In genomic region chr21:43737158-43737950, GRCh38 we compare ENCODE assay signal across 26 cellular contexts. TPM values are rescaled to one million over a fixed set of nuclear protein-coding genes. Genes with fewer than 3 reads are reported as not detected.
A peak's percentile ranks its signal among the peaks of the same experiment; 100 is the strongest.
DNase-seq lines count a peak whose midpoint lies in the region; ATAC-seq, FAIRE-seq and TF ChIP-seq lines count a peak whose summit lies in the region.
"Had no signal": no experiment of that assay in that cellular context is flagged by ENCODE, and none has a peak within 500 bp of the region (broad histone marks: within the 10 kb centered on the region; RNA-seq: fewer than 3 reads in every experiment).

No MANE protein-coding gene starts in this region.

- peaks cover 16 to 43% (median 32%) of the 10 kb centered on the region in 4 donors for H3K4me1 ChIP-seq in liver (ENCODE audit: control insufficient read depth in 4 of 4, insufficient read depth in 4 of 4, low read length in 3 of 4)
- H3K4me1 ChIP-seq in subcutaneous abdominal adipose tissue (ENCODE audit: control insufficient read depth in 5 of 5, insufficient read depth in 5 of 5, low read length in 5 of 5) = peaks cover 0 to 66% (median 41%) of the 10 kb centered on the region in 5 donors
- peaks cover 0 to 43% (median 14%) of the 10 kb centered on the region in 3 donors for H3K4me1 ChIP-seq in gastroesophageal sphincter
- no peaks in the 10 kb centered on the region for H3K4me1 ChIP-seq in naive thymus-derived CD4-positive, alpha-beta T cell (ENCODE audit: control insufficient read depth in 2 of 2, insufficient read depth in 2 of 2, low read length in 2 of 2)

- H3K27ac ChIP-seq in liver (ENCODE audit: low read depth in 1 of 2, low read length in 2 of 2) (peak overlapping the region; percentile 49 to 54), subcutaneous abdominal adipose tissue (ENCODE audit: low read depth, low read length) (peak overlapping the region; percentile 37), gastroesophageal sphincter (no peak overlapping the region)
- no peak overlapping the region for H3K27ac ChIP-seq in naive thymus-derived CD4-positive, alpha-beta T cell (ENCODE audit: low read depth, low read length)
- H3K27ac ChIP-seq: prostate gland, upper lobe of right lung had no signal

- CTCF ChIA-PET in naive thymus-derived CD4-positive, alpha-beta T cell (lab: Charles Lee) = no interaction called here

- H3K9ac ChIP-seq in liver (ENCODE audit: low read depth in 1 of 2, low read length in 2 of 2) = no peak overlapping the region
- H3K9ac ChIP-seq in subcutaneous abdominal adipose tissue (ENCODE audit: low read length in 5 of 5) = peak overlapping the region in 1 of 5 donors; percentile 19

- 96% methylated on average over 35 of the region's 35 CpGs for WGBS in liver
- WGBS in gastroesophageal sphincter (ENCODE audit: low coverage in 1 of 2), 2 donors = 86% methylated on average over 10 of the region's 35 CpGs; no CpG with 5 or more reads in 1 of the 2 donors

- TF ChIP-seq POLR2A in gastroesophageal sphincter (IDR thresholded peaks at IDR 0.05) (no peak), GM12892 (IDR thresholded peaks at IDR 0.05; ENCODE audit: low read depth, low read length) (no peak)

- DNase-seq in astrocyte of the hippocampus (ENCODE audit: low read depth, low spot score) (peak; percentile 58), DMS 273 treated with DMSO at 0.1 percent for 48 hours (lab: John Stamatoyannopoulos, UW) (no peak), GM12892 (ENCODE audit: insufficient read length) (no peak)
- DNase-seq in naive thymus-derived CD4-positive, alpha-beta T cell = no peak
- DNase-seq: activated CD4-positive, alpha-beta memory T cell treated with anti-CD3 and anti-CD28 coated beads, Interleukin-2, amount 10 ng/mL, durations not matched to agents 7 days and 5 days; activated CD8-positive, alpha-beta memory T cell treated with anti-CD3 and anti-CD28 coated beads, Interleukin-2, amount 50 U/mL, for 4 hours; activated naive CD4-positive, alpha-beta T cell treated with Interleukin-2 at 50 U/mL for 16 hours; COR-L47; hippocampal formation; NCI-H1048; NCI-H1694 treated with DMSO at 0.1 percent for 48 hours; NCI-H2171; sigmoid colon; stimulated activated CD4-positive, alpha-beta T cell treated with anti-CD3 and anti-CD28 coated beads, Interleukin-4, amount 100 ng/mL, for 24 hours; T-helper 2 cell; upper lobe of right lung had no signal

- intact Hi-C loops in naive thymus-derived CD4-positive, alpha-beta T cell (cut with micrococcal nuclease) = no loop called here

- H3K27me3 ChIP-seq in liver (ENCODE audit: control insufficient read depth in 4 of 4, insufficient read depth in 4 of 4, low read length in 3 of 4) (no peaks in the 10 kb centered on the region), subcutaneous abdominal adipose tissue (ENCODE audit: control insufficient read depth in 5 of 5, insufficient read depth in 4 of 5, low read length in 5 of 5) (no peaks in the 10 kb centered on the region), gastroesophageal sphincter (no peaks in the 10 kb centered on the region)
- H3K27me3 ChIP-seq in naive thymus-derived CD4-positive, alpha-beta T cell (ENCODE audit: control insufficient read depth in 2 of 2, insufficient read depth in 2 of 2, low read length in 2 of 2) = no peaks in the 10 kb centered on the region
- H3K27me3 ChIP-seq: sigmoid colon, upper lobe of right lung had no signal

- H3K27me3 Mint-ChIP-seq in naive thymus-derived CD4-positive, alpha-beta T cell = no peaks in the 10 kb centered on the region
- H3K27me3 Mint-ChIP-seq: activated CD4-positive, alpha-beta memory T cell treated with anti-CD3 and anti-CD28 coated beads, Interleukin-2, amount 10 ng/mL, durations not matched to agents 7 days and 5 days; brain; memory B cell had no signal

- no peak overlapping the region for H3K4me3 Mint-ChIP-seq in naive thymus-derived CD4-positive, alpha-beta T cell
- H3K4me3 Mint-ChIP-seq: activated CD4-positive, alpha-beta memory T cell treated with anti-CD3 and anti-CD28 coated beads, Interleukin-2, amount 10 ng/mL, durations not matched to agents 7 days and 5 days; activated T-helper 1 cell treated with anti-CD3 and anti-CD28 coated beads, Interleukin-12 subunit alpha, Interleukin-12 subunit beta, Interleukin-2, Interleukin-4 antibody, amounts not matched to agents 30 ng/mL and 10 ng/mL and 1 ng/mL, durations not matched to agents 14 hours and 24 hours and 36 hours; IgD-negative memory B cell; memory B cell had no signal

- TF ChIP-seq CTCF in liver (IDR thresholded peaks at IDR 0.05; ENCODE audit: low read depth, low read length, missing input control) = no peak
- no peak for TF ChIP-seq CTCF in gastroesophageal sphincter (IDR thresholded peaks at IDR 0.05)

- H3K36me3 ChIP-seq in liver (ENCODE audit: control insufficient read depth in 4 of 4, insufficient read depth in 3 of 4, low read depth in 1 of 4, low read length in 3 of 4) = peaks cover 0 to 6% (median 0%) of the 10 kb centered on the region in 4 donors
- peaks cover 0 to 60% (median 25%) of the 10 kb centered on the region in 5 donors for H3K36me3 ChIP-seq in subcutaneous abdominal adipose tissue (ENCODE audit: control insufficient read depth in 5 of 5, insufficient read depth in 5 of 5, low read length in 5 of 5)
- H3K36me3 ChIP-seq in gastroesophageal sphincter = peaks cover 0 to 43% of the 10 kb centered on the region in 2 donors
- peaks cover 0 to 30% (median 3%) of the 10 kb centered on the region in 3 experiments for H3K36me3 ChIP-seq in naive thymus-derived CD4-positive, alpha-beta T cell (ENCODE audit: control insufficient read depth in 2 of 3, insufficient read depth in 3 of 3, low read length in 3 of 3)
- H3K36me3 ChIP-seq: prostate gland had no signal

- FAIRE-seq in GM12892 (lab: Jason Lieb, UNC) = no peak

- no peak for ATAC-seq in gastroesophageal sphincter
- no peak for ATAC-seq in naive thymus-derived CD4-positive, alpha-beta T cell
- ATAC-seq: HCT116, upper lobe of right lung had no signal

- H3K36me3 Mint-ChIP-seq in naive thymus-derived CD4-positive, alpha-beta T cell = peaks cover 0 to 9% (median 0%) of the 10 kb centered on the region in 5 donors
- H3K36me3 Mint-ChIP-seq: IgD-negative memory B cell had no signal

- no peak for TF ChIP-seq EP300 in Ishikawa (IDR thresholded peaks at IDR 0.05; ENCODE audit: borderline replicate concordance)
- TF ChIP-seq EP300 in gastroesophageal sphincter (IDR thresholded peaks at IDR 0.05) = no peak

- H3K27ac Mint-ChIP-seq in naive thymus-derived CD4-positive, alpha-beta T cell = no peak overlapping the region
- H3K27ac Mint-ChIP-seq: activated CD4-positive, alpha-beta memory T cell treated with anti-CD3 and anti-CD28 coated beads, Interleukin-2, amount 10 ng/mL, durations not matched to agents 7 days and 5 days; IgD-negative memory B cell; memory B cell had no signal

- peaks cover 5 to 31% (median 19%) of the 10 kb centered on the region in 7 donors for H3K4me1 Mint-ChIP-seq in naive thymus-derived CD4-positive, alpha-beta T cell

- H3K9me3 ChIP-seq in liver (ENCODE audit: control insufficient read depth in 4 of 4, low read length in 3 of 4) (no peaks in the 10 kb centered on the region), subcutaneous abdominal adipose tissue (ENCODE audit: control insufficient read depth in 5 of 5, low read length in 5 of 5) (no peaks in the 10 kb centered on the region), gastroesophageal sphincter (no peaks in the 10 kb centered on the region)
- no peaks in the 10 kb centered on the region for H3K9me3 ChIP-seq in naive thymus-derived CD4-positive, alpha-beta T cell (ENCODE audit: control insufficient read depth in 2 of 3, low read length in 3 of 3)
- H3K9me3 ChIP-seq: prostate gland, sigmoid colon, upper lobe of right lung had no signal

- H3K4me3 ChIP-seq in liver (ENCODE audit: low read depth in 1 of 3, low read length in 3 of 3) = no peak overlapping the region
- no peak overlapping the region for H3K4me3 ChIP-seq in subcutaneous abdominal adipose tissue (ENCODE audit: low read depth in 1 of 5, low read length in 5 of 5)
- no peak overlapping the region for H3K4me3 ChIP-seq in gastroesophageal sphincter
- no peak overlapping the region for H3K4me3 ChIP-seq in naive thymus-derived CD4-positive, alpha-beta T cell (ENCODE audit: low read length)
- H3K4me3 ChIP-seq: prostate gland, sigmoid colon, upper lobe of right lung had no signal

- POLR2A ChIA-PET in naive thymus-derived CD4-positive, alpha-beta T cell (lab: Charles Lee) = interaction anchor here (0.6 kb wide), 1 partner anchor 266 kb away, joined by 3 read pairs; no protein-coding TSS in a partner anchor

- H3K9me3 Mint-ChIP-seq in naive thymus-derived CD4-positive, alpha-beta T cell = no peaks in the 10 kb centered on the region
- H3K9me3 Mint-ChIP-seq: activated CD4-positive, alpha-beta memory T cell treated with anti-CD3 and anti-CD28 coated beads, Interleukin-2, amount 10 ng/mL, durations not matched to agents 7 days and 5 days; activated T-helper 1 cell treated with anti-CD3 and anti-CD28 coated beads, Interleukin-12 subunit alpha, Interleukin-12 subunit beta, Interleukin-2, Interleukin-4 antibody, amounts not matched to agents 30 ng/mL and 10 ng/mL and 1 ng/mL, durations not matched to agents 14 hours and 24 hours and 36 hours; brain; IgD-negative memory B cell; memory B cell had no signal

- TF ChIP-seq RAD21 in Ishikawa (IDR thresholded peaks at IDR 0.05; ENCODE audit: low read depth) (no peak), liver (IDR thresholded peaks at IDR 0.05) (no peak)

TF ChIP-seq in Ishikawa, 13 proteins besides CTCF, POLR2A, EP300 and RAD21:
- TF ChIP-seq YY1 (IDR thresholded peaks at IDR 0.05; ENCODE audit: low read depth) = no peak
- 0 out of 2 replicates have a peak, but pooled peaks have one; percentile 14 for TF ChIP-seq TAF1 (IDR thresholded peaks at IDR 0.05; ENCODE audit: low read depth)
TF ChIP-seq in Ishikawa: peak in this region for 1.

RNA-seq across cellular contexts. Expression of gene PDXK, which starts 18.4 kb away (rescaled TPM):
- total RNA-seq in liver = 100 to 1,000 TPM in 1 of 2 donors, 10 to 100 TPM in 1; 20.5 to 104 TPM
- polyA plus RNA-seq in liver = 10 to 100 TPM; 34.7 to 35.0 TPM
- total RNA-seq in gastroesophageal sphincter = 10 to 100 TPM; 24.4 to 42.2 (median 33.0) TPM
- total RNA-seq in naive thymus-derived CD4-positive, alpha-beta T cell = 100 to 1,000 TPM in 1 of 5 experiments, 10 to 100 TPM in 4; 71.1 to 103 (median 97.0) TPM
- polyA plus RNA-seq in naive thymus-derived CD4-positive, alpha-beta T cell = 10 to 100 TPM; 27.8 to 40.3 TPM
- polyA plus RNA-seq in GM12892 (2012; ENCODE audit: missing spikeins) = 48.4 TPM

RNA-seq across cellular contexts. Expression of gene CSTB, which starts 38.8 kb away (rescaled TPM):
- total RNA-seq in liver = 1 to 10 TPM; 3.8 to 7.7 TPM
- polyA plus RNA-seq in liver = 10 to 100 TPM; 59.8 to 62.4 TPM
- total RNA-seq in gastroesophageal sphincter = 10 to 100 TPM in 3 of 4 donors, 1 to 10 TPM in 1; 8.9 to 22.2 (median 10.1) TPM
- total RNA-seq in naive thymus-derived CD4-positive, alpha-beta T cell = 10 to 100 TPM; 14.7 to 66.5 (median 36.6) TPM
- polyA plus RNA-seq in naive thymus-derived CD4-positive, alpha-beta T cell = 10 to 100 TPM; 52.2 to 59.7 TPM
- polyA plus RNA-seq in GM12892 (2012; ENCODE audit: missing spikeins) = 45.6 TPM

RNA-seq across cellular contexts. Expression of gene RRP1, which starts 52.0 kb away (rescaled TPM):
- 10 to 100 TPM in 1 of 2 donors, 1 to 10 TPM in 1; 5.4 to 15.0 TPM for total RNA-seq in liver
- 1 to 10 TPM; 7.4 to 8.0 TPM for polyA plus RNA-seq in liver
- 10 to 100 TPM; 19.0 to 25.2 (median 20.8) TPM for total RNA-seq in gastroesophageal sphincter
- total RNA-seq in naive thymus-derived CD4-positive, alpha-beta T cell = 10 to 100 TPM; 24.2 to 33.1 (median 28.8) TPM
- polyA plus RNA-seq in naive thymus-derived CD4-positive, alpha-beta T cell = 10 to 100 TPM; 10.1 to 21.8 TPM
- polyA plus RNA-seq in GM12892 (2012; ENCODE audit: missing spikeins) = 26.7 TPM

Comparison
In these comparisons a context has a peak if more than half of its experiments do, and no peak if none do; other contexts are left out.
1. H3K27ac ChIP-seq: peak in liver (2 of 2) and subcutaneous abdominal adipose tissue (single experiment); none in gastroesophageal sphincter (0 of 4) and naive thymus-derived CD4-positive, alpha-beta T cell (single experiment).